ENCODE assay signal across 15 cellular contexts in the genomic region with DNA sequence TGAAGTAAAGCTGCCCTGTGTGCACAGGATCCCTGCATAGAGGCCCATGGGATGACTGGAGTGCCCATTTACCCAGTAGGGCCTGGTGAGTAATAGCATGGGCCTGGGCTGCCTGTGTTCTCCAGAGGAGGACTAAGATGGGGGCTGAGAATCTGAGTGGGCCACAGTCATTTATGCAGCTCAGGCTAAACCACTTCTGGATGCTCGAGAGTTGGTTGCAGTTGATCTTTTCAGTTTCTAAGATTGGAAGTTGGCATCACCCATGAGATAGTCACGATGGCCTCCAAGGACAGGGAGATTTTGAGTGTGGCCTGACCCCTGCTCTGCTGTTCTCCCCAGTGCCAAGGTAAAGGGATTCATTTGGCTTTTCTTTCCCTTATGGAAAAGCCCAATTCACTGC.
"Had no signal": no experiment of that assay in that cellular context is flagged by ENCODE, and none has a peak within 500 bp of the region (broad histone marks: within the 10 kb centered on the region; RNA-seq: fewer than 3 reads in every experiment).

No MANE protein-coding gene starts in this region.

- H3K27ac ChIP-seq: dorsolateral prefrontal cortex, gastrocnemius medialis, lower lobe of right lung had no signal

- H3K9me3 ChIP-seq: gastrocnemius medialis, lower lobe of right lung had no signal

- H3K4me3 Mint-ChIP-seq: immature natural killer cell; naive thymus-derived CD4-positive, alpha-beta T cell; type B pancreatic cell had no signal

- H3K36me3 Mint-ChIP-seq: immature natural killer cell; naive thymus-derived CD4-positive, alpha-beta T cell; type B pancreatic cell had no signal

- FAIRE-seq: urothelium cell line had no signal

- H3K4me1 ChIP-seq: gastrocnemius medialis, lower lobe of right lung had no signal

- H3K36me3 ChIP-seq: gastrocnemius medialis, lower lobe of right lung had no signal

- H3K4me2 ChIP-seq: smooth muscle cell had no signal

- H3K4me1 Mint-ChIP-seq: immature natural killer cell had no signal

- H3K27ac Mint-ChIP-seq: immature natural killer cell; naive thymus-derived CD4-positive, alpha-beta T cell; type B pancreatic cell had no signal

- DNase-seq: central memory CD4-positive, alpha-beta T cell; cortex of kidney; dorsolateral prefrontal cortex; effector CD8-positive, alpha-beta T cell; gastrocnemius medialis; immature natural killer cell; lower lobe of right lung; mesenchymal stem cell; naive thymus-derived CD4-positive, alpha-beta T cell; posterior cingulate gyrus; stimulated activated CD4-positive, alpha-beta T cell treated with anti-CD3 and anti-CD28 coated beads, Interleukin-2, amount 100 ng/mL, for 48 hours; stimulated activated naive CD4-positive, alpha-beta T cell treated with Interleukin-2 at 50 U/mL for 16 hours had no signal

- ATAC-seq: gastrocnemius medialis; lower lobe of right lung; naive thymus-derived CD4-positive, alpha-beta T cell had no signal

- H3K27me3 ChIP-seq: dorsolateral prefrontal cortex, gastrocnemius medialis had no signal

- H3K4me3 ChIP-seq: dorsolateral prefrontal cortex, gastrocnemius medialis, lower lobe of right lung, smooth muscle cell had no signal

- H3K9me3 Mint-ChIP-seq: immature natural killer cell; naive thymus-derived CD4-positive, alpha-beta T cell had no signal
